8 cellular contexts compared by ENCODE assay signal in the genomic region with DNA sequence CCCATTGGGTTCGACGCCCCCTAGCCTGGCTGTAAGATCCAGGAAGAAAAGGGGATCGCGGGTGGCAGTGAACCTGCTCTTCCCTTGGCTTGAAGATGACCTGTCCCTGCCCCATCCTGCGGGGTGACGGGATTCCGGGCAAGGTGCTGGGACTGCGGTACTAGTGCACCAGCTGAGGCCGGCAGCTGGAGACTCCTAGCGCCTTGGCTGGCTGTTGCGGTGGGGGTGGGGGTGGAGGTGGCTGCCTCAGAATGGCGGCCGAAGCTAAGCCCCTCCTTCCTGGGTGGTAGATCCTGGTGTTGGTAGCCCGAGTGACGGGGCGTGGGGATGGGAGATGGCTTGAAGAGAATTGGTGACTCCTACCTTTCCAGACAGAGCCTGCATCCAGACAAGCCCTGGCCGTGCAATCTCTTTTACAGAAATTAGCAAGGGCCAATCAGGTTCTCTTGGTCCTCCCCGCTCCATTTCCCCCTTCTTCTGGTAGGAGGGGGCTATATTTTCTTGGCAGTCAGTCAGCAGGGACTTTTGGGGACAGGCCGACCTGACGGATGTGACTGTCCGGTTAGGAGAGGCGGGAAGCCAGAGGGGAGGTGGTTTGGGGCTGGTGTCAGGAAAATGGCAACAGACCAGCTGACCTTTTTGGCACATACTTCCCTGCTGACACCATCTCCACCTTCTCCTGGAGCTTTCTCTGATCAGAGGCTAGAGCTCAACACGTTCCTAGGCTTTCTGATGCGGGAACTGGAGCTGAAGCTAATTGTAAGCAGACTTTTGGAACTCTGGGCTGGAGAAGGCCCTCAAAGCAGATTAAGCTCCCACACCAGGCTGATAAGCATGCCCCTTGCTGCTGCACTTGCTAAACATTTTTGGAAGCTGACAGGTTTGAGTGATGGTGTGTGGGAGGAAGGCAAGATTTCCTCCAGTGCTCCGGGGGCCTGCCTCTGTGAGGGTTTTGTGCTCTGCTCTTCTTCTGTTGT. TPM values are rescaled to one million over a fixed set of nuclear protein-coding genes. Genes with fewer than 3 reads are reported as not detected.
DNase-seq lines count a peak whose midpoint lies in the region; ATAC-seq and TF ChIP-seq lines count a peak whose summit lies in the region.

No MANE protein-coding gene starts in this region.

- H3K36me3 Mint-ChIP-seq in activated T-helper 17 cell treated with anti-CD3 and anti-CD28 coated beads, Interleukin-2, amount 50 U/mL, for 72 hours (ENCODE audit: low read depth): no peaks in the 10 kb centered on the region
- no peaks in the 10 kb centered on the region for H3K36me3 Mint-ChIP-seq in progenitor cell of endocrine pancreas (ENCODE audit: insufficient read depth)

- H3K27ac Mint-ChIP-seq in activated T-helper 17 cell treated with anti-CD3 and anti-CD28 coated beads, Interleukin-2, amount 50 U/mL, for 72 hours: no peak overlapping the region
- no peak overlapping the region for H3K27ac Mint-ChIP-seq in progenitor cell of endocrine pancreas

- H3K4me1 Mint-ChIP-seq in activated T-helper 17 cell treated with anti-CD3 and anti-CD28 coated beads, Interleukin-2, amount 50 U/mL, for 72 hours: peaks cover 14% of the 10 kb centered on the region
- peaks cover 30% of the 10 kb centered on the region for H3K4me1 Mint-ChIP-seq in progenitor cell of endocrine pancreas (ENCODE audit: low read depth)

- DNase-seq in NCI-H82 (lab: John Stamatoyannopoulos, UW) (peak; percentile 41), NCI-H82 treated with DMSO at 0.1 percent for 48 hours (lab: John Stamatoyannopoulos, UW; ENCODE audit: unreplicated experiment) (no peak), cardiac septum (ENCODE audit: low spot score) (peak; percentile 80), progenitor cell of endocrine pancreas (ENCODE audit: low spot score, unreplicated experiment) (no peak)
- DNase-seq in activated CD4-positive, alpha-beta T cell treated with anti-CD3 and anti-CD28 coated beads for 1 hour: no peak

- no peaks in the 10 kb centered on the region for H3K9me3 Mint-ChIP-seq in activated T-helper 17 cell treated with anti-CD3 and anti-CD28 coated beads, Interleukin-2, amount 50 U/mL, for 72 hours
- no peaks in the 10 kb centered on the region for H3K9me3 Mint-ChIP-seq in progenitor cell of endocrine pancreas (ENCODE audit: low read depth)

- H3K27me3 Mint-ChIP-seq in activated T-helper 17 cell treated with anti-CD3 and anti-CD28 coated beads, Interleukin-2, amount 50 U/mL, for 72 hours: peaks cover 16% of the 10 kb centered on the region
- H3K27me3 Mint-ChIP-seq in progenitor cell of endocrine pancreas: peaks cover 62% of the 10 kb centered on the region

- peak overlapping the region; percentile 94 for H3K4me3 Mint-ChIP-seq in activated T-helper 17 cell treated with anti-CD3 and anti-CD28 coated beads, Interleukin-2, amount 50 U/mL, for 72 hours
- peak overlapping the region; percentile 58 for H3K4me3 Mint-ChIP-seq in progenitor cell of endocrine pancreas (ENCODE audit: low read depth)

- no peak for ATAC-seq in activated T-helper 17 cell treated with anti-CD3 and anti-CD28 coated beads, Interleukin-2, amount 50 U/mL, for 72 hours (replicated peaks)
- ATAC-seq in HG03025 (IDR thresholded peaks at IDR 0.05; ENCODE audit: low FRiP score, unreplicated experiment) (no peak), GM19455 (IDR thresholded peaks at IDR 0.05; ENCODE audit: unreplicated experiment) (no peak)

- intact Hi-C loops in cardiac septum (cut with DNase I): no loop called here

- TF ChIP-seq CTCF in progenitor cell of endocrine pancreas (IDR thresholded peaks at IDR 0.05; ENCODE audit: unreplicated experiment): no peak

RNA-seq across cellular contexts. Expression of gene NAV2, which starts 2.0 kb away (rescaled TPM):
- total RNA-seq in activated T-helper 17 cell treated with anti-CD3 and anti-CD28 coated beads, Interleukin-2, amount 50 U/mL, for 72 hours: under 1 TPM; 0.37 to 0.58 TPM
- 50.8 TPM for total RNA-seq in cardiac septum
- 88.3 and 101 TPM in 2 replicates for total RNA-seq in progenitor cell of endocrine pancreas

Comparison
In these comparisons a context has a peak if more than half of its experiments do, and no peak if none do; other contexts are left out.
1. DNase-seq: peak in NCI-H82 (single experiment) and cardiac septum (single experiment); none in NCI-H82 treated with DMSO at 0.1 percent for 48 hours (single experiment), progenitor cell of endocrine pancreas (single experiment) and activated CD4-positive, alpha-beta T cell treated with anti-CD3 and anti-CD28 coated beads for 1 hour (single experiment).
2. RNA of gene NAV2, which starts 2.0 kb away (total RNA-seq): 88.3 to 101 TPM in progenitor cell of endocrine pancreas and 50.8 TPM in cardiac septum (single experiment); 0.37 to 0.58 TPM in activated T-helper 17 cell treated with anti-CD3 and anti-CD28 coated beads, Interleukin-2, amount 50 U/mL, for 72 hours; every median in the first group is over 10 times any median in the second.